ENCODE assay signal across 18 cellular contexts in the genomic region with DNA sequence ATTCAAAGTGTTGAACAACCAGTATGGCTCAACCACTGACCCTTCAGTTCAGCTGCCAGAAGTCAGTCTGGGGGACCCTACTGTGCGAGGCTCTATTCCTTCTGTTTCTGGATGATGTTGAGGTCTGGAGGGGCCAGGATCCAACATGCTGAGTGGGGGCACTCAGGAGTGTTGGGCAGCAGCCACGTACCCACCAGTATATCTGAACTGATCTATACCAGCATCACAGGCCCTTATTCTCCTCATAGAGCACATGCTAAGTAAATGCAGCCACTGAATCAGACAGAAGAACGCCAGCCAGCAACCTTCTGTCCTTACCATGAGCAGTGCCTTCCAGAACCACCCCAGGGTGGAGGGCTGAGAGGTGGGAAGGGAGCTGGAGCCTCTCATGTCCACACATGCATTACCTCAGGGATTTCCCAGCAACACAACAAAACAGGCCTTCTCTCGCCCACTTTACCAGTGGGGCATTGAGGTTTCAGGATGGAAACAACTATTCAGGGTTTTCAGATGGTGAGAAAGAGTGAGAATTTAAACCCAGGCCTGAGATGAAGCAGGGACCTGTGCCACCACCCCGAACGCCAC. TPM values are rescaled to one million over a fixed set of nuclear protein-coding genes. Genes with fewer than 3 reads are reported as not detected.
"Had no signal": no experiment of that assay in that cellular context is flagged by ENCODE, and none has a peak within 500 bp of the region (broad histone marks: within the 10 kb centered on the region; RNA-seq: fewer than 3 reads in every experiment).

No MANE protein-coding gene starts in this region.

- H3K9me3 Mint-ChIP-seq: activated naive CD4-positive, alpha-beta T cell treated with anti-CD3 and anti-CD28 coated beads, Interleukin-2, amount 50 U/mL, for 24 hours had no signal

- DNase-seq: amygdala; effector memory CD8-positive, alpha-beta T cell; foreskin melanocyte; heart right ventricle; kidney glomerular epithelial cell; midbrain; naive B cell; stimulated activated CD4-positive, alpha-beta T cell treated with anti-CD3 and anti-CD28 coated beads, Interleukin-2, amount 100 ng/mL, for 24 hours; stimulated activated naive CD4-positive, alpha-beta T cell treated with Interleukin-2 at 50 U/mL for 16 hours; upper lobe of right lung had no signal

- H3K4me1 Mint-ChIP-seq: activated naive CD4-positive, alpha-beta T cell treated with anti-CD3 and anti-CD28 coated beads, Interleukin-2, amount 50 U/mL, for 24 hours; brain; naive B cell had no signal

- H3K27me3 Mint-ChIP-seq: activated naive CD4-positive, alpha-beta T cell treated with anti-CD3 and anti-CD28 coated beads, Interleukin-2, amount 50 U/mL, for 24 hours; dendritic cell treated with granulocyte-macrophage colony-stimulating factor and Interleukin-4, amounts not matched to agents 40 ng/mL and 50 ng/mL, for 4 days had no signal

- H3K36me3 ChIP-seq: esophagus muscularis mucosa, heart right ventricle, neutrophil, right lobe of liver, upper lobe of right lung had no signal

- H3K4me3 Mint-ChIP-seq: activated naive CD4-positive, alpha-beta T cell treated with anti-CD3 and anti-CD28 coated beads, Interleukin-2, amount 50 U/mL, for 24 hours; brain; dendritic cell treated with granulocyte-macrophage colony-stimulating factor and Interleukin-4, amounts not matched to agents 40 ng/mL and 50 ng/mL, for 4 days; effector memory CD8-positive, alpha-beta T cell; naive B cell had no signal

- H3K4me3 ChIP-seq: esophagus muscularis mucosa, heart right ventricle, right lobe of liver, upper lobe of right lung had no signal

- H3K36me3 Mint-ChIP-seq: brain had no signal

- H3K27ac ChIP-seq: esophagus muscularis mucosa, heart right ventricle, neutrophil, right lobe of liver, upper lobe of right lung had no signal

- H3K27ac Mint-ChIP-seq: activated naive CD4-positive, alpha-beta T cell treated with anti-CD3 and anti-CD28 coated beads, Interleukin-2, amount 50 U/mL, for 24 hours; brain; dendritic cell treated with granulocyte-macrophage colony-stimulating factor and Interleukin-4, amounts not matched to agents 40 ng/mL and 50 ng/mL, for 4 days; effector memory CD8-positive, alpha-beta T cell; naive B cell had no signal

- H3K4me1 ChIP-seq: heart right ventricle, right lobe of liver, upper lobe of right lung had no signal

- H3K9me3 ChIP-seq: neutrophil, right lobe of liver, upper lobe of right lung had no signal

- H3K27me3 ChIP-seq: neutrophil, right lobe of liver, upper lobe of right lung had no signal

RNA-seq across cellular contexts. Expression of a gene that starts 6.8 kb away (rescaled TPM):
- total RNA-seq: esophagus muscularis mucosa; heart right ventricle; liver; T-helper 2 cell treated with Interferon-gamma antibody and Interleukin-4, amounts not matched to agents 100 ng/mL and 5 ng/mL, for 36 hours; upper lobe of right lung had no signal
- polyA plus RNA-seq: heart right ventricle, liver had no signal
